Comparison of ENCODE assay signal across 1 cellular context in the genomic region with DNA sequence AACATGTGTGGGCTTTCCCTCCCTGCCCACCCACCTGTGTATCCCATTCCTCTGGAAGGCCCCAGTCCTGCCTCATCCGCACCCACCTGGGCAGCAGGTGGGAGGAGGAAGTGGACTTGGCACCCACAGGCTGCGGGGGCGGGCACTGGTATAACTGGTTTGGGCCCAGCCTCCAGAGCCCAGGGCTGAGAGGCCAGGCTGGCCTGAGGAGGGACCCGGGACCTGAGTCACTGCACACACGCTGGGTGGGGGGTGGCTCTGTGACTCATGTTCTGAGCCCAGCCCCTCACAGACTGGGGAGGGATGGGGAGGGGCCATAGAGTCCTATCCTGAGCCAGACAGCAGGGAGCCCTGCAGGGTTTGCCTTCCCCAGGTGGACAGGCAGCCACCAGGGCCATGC.
TF ChIP-seq lines count a peak whose summit lies in the region.

No MANE protein-coding gene starts in this region.

TF ChIP-seq in SK-N-SH, 30 proteins besides CTCF, POLR2A, EP300 and RAD21 (continued from another document):
- TF ChIP-seq SIN3A (IDR thresholded peaks at IDR 0.05; ENCODE audit: borderline replicate concordance, low read depth, low read length) (no peak), TCF12 (IDR thresholded peaks at IDR 0.05) (peak; percentile 49), NFIC (IDR thresholded peaks at IDR 0.05; ENCODE audit: borderline replicate concordance) (0 out of 2 replicates have a peak, but pooled peaks have one; percentile 14), RFX5 (IDR thresholded peaks at IDR 0.05; ENCODE audit: low read length) (no peak), GABPA (IDR thresholded peaks at IDR 0.05; ENCODE audit: low read depth) (no peak), TEAD4 (IDR thresholded peaks at IDR 0.05; ENCODE audit: borderline replicate concordance, insufficient read depth) (no peak), MAX (IDR thresholded peaks at IDR 0.05; ENCODE audit: low read depth) (no peak), POLR2AphosphoS5 (IDR thresholded peaks at IDR 0.05; ENCODE audit: low read depth, low read length) (no peak), JUND (IDR thresholded peaks at IDR 0.05) (peak; percentile 80; the same call in 1 of the 2 replicates)
- TF ChIP-seq, protein P1, sequence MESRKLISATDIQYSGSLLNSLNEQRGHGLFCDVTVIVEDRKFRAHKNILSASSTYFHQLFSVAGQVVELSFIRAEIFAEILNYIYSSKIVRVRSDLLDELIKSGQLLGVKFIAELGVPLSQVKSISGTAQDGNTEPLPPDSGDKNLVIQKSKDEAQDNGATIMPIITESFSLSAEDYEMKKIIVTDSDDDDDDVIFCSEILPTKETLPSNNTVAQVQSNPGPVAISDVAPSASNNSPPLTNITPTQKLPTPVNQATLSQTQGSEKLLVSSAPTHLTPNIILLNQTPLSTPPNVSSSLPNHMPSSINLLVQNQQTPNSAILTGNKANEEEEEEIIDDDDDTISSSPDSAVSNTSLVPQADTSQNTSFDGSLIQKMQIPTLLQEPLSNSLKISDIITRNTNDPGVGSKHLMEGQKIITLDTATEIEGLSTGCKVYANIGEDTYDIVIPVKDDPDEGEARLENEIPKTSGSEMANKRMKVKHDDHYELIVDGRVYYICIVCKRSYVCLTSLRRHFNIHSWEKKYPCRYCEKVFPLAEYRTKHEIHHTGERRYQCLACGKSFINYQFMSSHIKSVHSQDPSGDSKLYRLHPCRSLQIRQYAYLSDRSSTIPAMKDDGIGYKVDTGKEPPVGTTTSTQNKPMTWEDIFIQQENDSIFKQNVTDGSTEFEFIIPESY (IDR thresholded peaks at IDR 0.05; ENCODE audit: borderline replicate concordance, low read depth): no peak
